35 cellular contexts compared by ENCODE assay signal in genomic region chr3:7397097-7397496, GRCh38.
"Had no signal": no experiment of that assay in that cellular context is flagged by ENCODE, and none has a peak within 500 bp of the region (broad histone marks: within the 10 kb centered on the region; RNA-seq: fewer than 3 reads in every experiment).

No MANE protein-coding gene starts in this region.

- DNase-seq: activated B cell treated with CpG ODN at 0.5 μM for 24 hours; activated CD4-positive, alpha-beta memory T cell treated with anti-CD3 and anti-CD28 coated beads for 36 hours; activated CD4-positive, alpha-beta T cell treated with anti-CD3 and anti-CD28 coated beads for 4 hours; activated CD4-positive, alpha-beta T cell treated with anti-CD3 and anti-CD28 coated beads, Interleukin-2, amount 50 U/mL, for 1 hour; activated CD4-positive, CD25-positive, alpha-beta regulatory T cell treated with anti-CD3 and anti-CD28 coated beads, Interleukin-2, amount 50 U/mL, for 72 hours; activated CD8-positive, alpha-beta memory T cell treated with anti-CD3 and anti-CD28 coated beads, Interleukin-2, amount 50 U/mL, for 4 hours; activated gamma-delta T cell treated with Interleukin-2 at 50 U/mL for 16 hours; activated naive CD4-positive, alpha-beta T cell treated with anti-CD3 and anti-CD28 coated beads for 36 hours; activated T-cell treated with anti-CD3 and anti-CD28 coated beads for 4 hours; activated T-cell treated with anti-CD3 and anti-CD28 coated beads, Interleukin-2, amount 50 U/mL, for 4 hours; amniotic stem cell; brain microvascular endothelial cell; NCI-H1105; NCI-H1417 treated with DMSO at 0.1 percent for 48 hours; NCI-H1694; NCI-H2029; NCI-H345; NCI-H526; NCI-H748 treated with DMSO at 0.1 percent for 48 hours; NK-92 treated with Interleukin-12 subunit alpha and Interleukin-12 subunit beta, amount 100 ng/mL, for 24 hours; PC-3; Peyer's patch; RPMI8226; SHP77 treated with DMSO at 0.1 percent for 48 hours; SW 1271; T-helper 1 cell; T-helper 2 cell; T-helper 9 cell had no signal

- H3K27me3 Mint-ChIP-seq: activated B cell treated with CpG ODN at 0.5 μM for 24 hours; activated CD4-positive, alpha-beta memory T cell treated with anti-CD3 and anti-CD28 coated beads for 36 hours; central memory CD8-positive, alpha-beta T cell had no signal

- H3K4me3 Mint-ChIP-seq: activated B cell treated with CpG ODN at 0.5 μM for 24 hours; activated CD4-positive, alpha-beta memory T cell treated with anti-CD3 and anti-CD28 coated beads for 36 hours; activated naive CD4-positive, alpha-beta T cell treated with anti-CD3 and anti-CD28 coated beads for 36 hours; activated naive CD8-positive, alpha-beta T cell; activated T-cell treated with anti-CD3 and anti-CD28 coated beads, Interleukin-2, amount 50 U/mL, for 4 hours; activated T-helper 1 cell treated with anti-CD3 and anti-CD28 coated beads, Interleukin-12 subunit alpha, Interleukin-12 subunit beta, Interleukin-2, Interleukin-4 antibody, amounts not matched to agents 30 ng/mL and 10 ng/mL and 1 ng/mL, durations not matched to agents 14 hours and 24 hours and 36 hours; central memory CD8-positive, alpha-beta T cell had no signal

- H3K36me3 ChIP-seq: brain microvascular endothelial cell, cardiac muscle cell, Peyer's patch, SJSA1 had no signal

- H3K27ac ChIP-seq: brain microvascular endothelial cell, cardiac muscle cell, Peyer's patch, SJSA1, VCaP had no signal

- H3K4me1 Mint-ChIP-seq: activated B cell treated with CpG ODN at 0.5 μM for 24 hours; central memory CD8-positive, alpha-beta T cell had no signal

- H3K9me3 Mint-ChIP-seq: activated CD4-positive, alpha-beta memory T cell treated with anti-CD3 and anti-CD28 coated beads for 36 hours had no signal

- FAIRE-seq: K562 had no signal

- H3K4me3 ChIP-seq: cardiac muscle cell, K562, Peyer's patch, SJSA1 had no signal

- H3K27ac Mint-ChIP-seq: activated B cell treated with CpG ODN at 0.5 μM for 24 hours; activated CD4-positive, alpha-beta memory T cell treated with anti-CD3 and anti-CD28 coated beads for 36 hours; activated naive CD4-positive, alpha-beta T cell treated with anti-CD3 and anti-CD28 coated beads for 36 hours; activated naive CD8-positive, alpha-beta T cell; activated T-helper 1 cell treated with anti-CD3 and anti-CD28 coated beads, Interleukin-12 subunit alpha, Interleukin-12 subunit beta, Interleukin-2, Interleukin-4 antibody, amounts not matched to agents 30 ng/mL and 10 ng/mL and 1 ng/mL, durations not matched to agents 14 hours and 24 hours and 36 hours had no signal

- H3K36me3 Mint-ChIP-seq: activated CD4-positive, alpha-beta memory T cell treated with anti-CD3 and anti-CD28 coated beads for 36 hours; activated naive CD8-positive, alpha-beta T cell had no signal

- ATAC-seq: activated T-cell treated with anti-CD3 and anti-CD28 coated beads, Interleukin-2, amount 50 U/mL, for 4 hours; K562; PC-3 had no signal

- H3K4me1 ChIP-seq: Peyer's patch, SJSA1 had no signal

- H3K9me3 ChIP-seq: Peyer's patch, SJSA1 had no signal

- H3K27me3 ChIP-seq: brain microvascular endothelial cell, cardiac muscle cell, Peyer's patch, SJSA1 had no signal
